In genomic region chr19:51729781-51730180, GRCh38 we compare ENCODE assay signal across 22 cellular contexts.
"Had no signal": no experiment of that assay in that cellular context is flagged by ENCODE, and none has a peak within 500 bp of the region (broad histone marks: within the 10 kb centered on the region; RNA-seq: fewer than 3 reads in every experiment).

No MANE protein-coding gene starts in this region.

- H3K4me3 ChIP-seq: ascending aorta, breast epithelium, smooth muscle cell, thoracic aorta, upper lobe of left lung had no signal

- H3K27ac ChIP-seq: ascending aorta, breast epithelium, foreskin keratinocyte, thoracic aorta, upper lobe of left lung had no signal

- DNase-seq: activated CD4-positive, alpha-beta T cell treated with anti-CD3 and anti-CD28 coated beads, Interleukin-2, amount 10 ng/mL, durations not matched to agents 7 days and 5 days; activated CD8-positive, alpha-beta memory T cell treated with anti-CD3 and anti-CD28 coated beads, Interleukin-2, amount 50 U/mL, for 4 hours; activated effector memory CD4-positive, alpha-beta T cell treated with Interleukin-2 at 50 U/mL for 16 hours; activated naive CD4-positive, alpha-beta T cell treated with anti-CD3 and anti-CD28 coated beads, Interleukin-2, amount 10 ng/mL, durations not matched to agents 7 days and 5 days; activated naive CD8-positive, alpha-beta T cell treated with anti-CD3 and anti-CD28 coated beads, Interleukin-2, amount 50 U/mL, for 24 hours; activated T-cell treated with anti-CD3 and anti-CD28 coated beads, Interleukin-2, amount 50 U/mL, for 48 hours; cerebellar nuclear complex; cortex of kidney; foreskin keratinocyte; glutamatergic neuron; hypothalamus; islet precursor cell; nephron progenitor cell; nucleus accumbens; right cardiac atrium; stimulated activated CD4-positive, alpha-beta T cell treated with anti-CD3 and anti-CD28 coated beads, Interleukin-4, amount 100 ng/mL, for 1 hour; T-cell; upper lobe of left lung had no signal
